In the genomic region with DNA sequence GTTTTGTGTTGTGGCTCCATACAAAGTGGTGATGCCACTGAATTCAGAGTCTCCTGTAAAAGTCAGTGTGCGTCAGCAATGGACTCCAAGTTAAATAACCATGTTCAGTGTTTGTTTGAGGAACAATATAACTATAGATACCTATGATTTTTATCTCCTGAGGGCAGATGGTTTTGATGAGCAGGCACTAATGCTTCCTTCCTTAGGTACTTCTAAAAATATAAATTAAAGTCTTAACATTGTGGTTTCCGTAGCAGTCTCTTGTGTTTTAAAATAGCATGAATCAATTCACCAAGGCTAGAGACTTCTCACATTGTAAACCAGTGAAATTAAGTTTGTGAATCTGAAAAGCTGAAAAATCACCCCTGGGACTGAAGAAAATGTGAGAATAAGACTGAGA, we compare ENCODE assay signal across 20 cellular contexts.
"Had no signal": no experiment of that assay in that cellular context is flagged by ENCODE, and none has a peak within 500 bp of the region (broad histone marks: within the 10 kb centered on the region; RNA-seq: fewer than 3 reads in every experiment).

No MANE protein-coding gene starts in this region.

- H3K4me3 ChIP-seq: lung, pancreas, prostate gland, sigmoid colon, smooth muscle cell, tibial nerve, uterus had no signal

- H3K27ac ChIP-seq: pancreas, prostate gland, sigmoid colon, tibial nerve, uterus had no signal

- H3K9me3 ChIP-seq: left ventricle myocardium inferior, pancreas, prostate gland, sigmoid colon, tibial nerve, uterus had no signal

- H3K4me1 ChIP-seq: left ventricle myocardium inferior, pancreas, uterus had no signal

- H3K4me2 ChIP-seq: smooth muscle cell had no signal

- H3K27me3 ChIP-seq: pancreas, sigmoid colon, tibial nerve, uterus had no signal

- DNase-seq: islet precursor cell; left ventricle myocardium inferior; mesendoderm; naive B cell; natural killer cell; nephron progenitor cell; sigmoid colon; stimulated activated CD4-positive, alpha-beta T cell treated with anti-CD3 and anti-CD28 coated beads, Interleukin-1b, Interleukin-23, amount 100 ng/mL, for 48 hours; stimulated activated CD4-positive, alpha-beta T cell treated with anti-CD3 and anti-CD28 coated beads, Interleukin-2, amount 100 ng/mL, for 48 hours; stimulated activated CD4-positive, alpha-beta T cell treated with anti-CD3 and anti-CD28 coated beads, Interleukin-4, amount 100 ng/mL, for 4 hours; stimulated activated CD8-positive, alpha-beta memory T cell treated with anti-CD3 and anti-CD28 coated beads, Interleukin-4, amount 100 ng/mL, for 48 hours; stimulated activated naive CD4-positive, alpha-beta T cell treated with Interleukin-2 at 50 U/mL for 16 hours; stimulated activated naive CD8-positive, alpha-beta T cell treated with anti-CD3 and anti-CD28 coated beads, Interleukin-15, amount 100 ng/mL, for 72 hours; substantia nigra; uterus had no signal

- H3K36me3 ChIP-seq: left ventricle myocardium inferior, pancreas, prostate gland, sigmoid colon, tibial nerve, uterus had no signal
